In the genomic region with DNA sequence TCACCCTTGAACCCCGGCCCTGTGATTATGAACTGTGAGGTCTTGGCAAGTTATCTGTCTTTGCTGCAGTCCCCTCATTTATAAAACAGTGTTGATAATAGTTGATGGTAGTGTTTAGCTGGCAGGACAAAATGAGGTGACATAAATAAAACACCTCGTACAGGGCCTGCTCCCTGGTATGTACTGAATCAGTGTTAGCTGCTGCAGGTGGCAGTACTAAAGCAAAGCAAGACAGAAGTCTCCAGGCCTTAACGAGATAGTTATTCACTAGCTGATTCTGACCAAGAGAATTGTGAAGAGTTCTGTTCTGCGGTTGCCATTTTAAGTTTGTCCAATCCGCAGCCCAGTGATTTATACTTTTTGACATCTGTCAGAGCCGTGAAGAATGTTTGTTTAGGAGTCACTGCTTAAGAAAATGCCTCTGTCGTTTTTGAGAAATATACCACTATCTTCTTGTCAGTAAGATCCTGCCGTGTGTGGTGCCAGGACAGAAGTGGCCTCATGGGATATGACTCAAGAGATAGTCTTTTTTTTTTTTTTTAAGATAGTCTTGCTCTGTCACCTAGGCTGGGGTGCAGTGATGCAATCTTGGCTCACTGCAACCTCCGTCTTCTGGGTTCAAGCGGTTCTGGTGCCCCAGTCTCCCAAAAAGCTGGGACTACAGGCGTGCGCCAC, we compare ENCODE assay signal across 22 cellular contexts.
DNase-seq lines count a peak whose midpoint lies in the region; ATAC-seq, FAIRE-seq and TF ChIP-seq lines count a peak whose summit lies in the region.
"Had no signal": no experiment of that assay in that cellular context is flagged by ENCODE, and none has a peak within 500 bp of the region (broad histone marks: within the 10 kb centered on the region; RNA-seq: fewer than 3 reads in every experiment).

No MANE protein-coding gene starts in this region.

- no peak for TF ChIP-seq RAD21 in IMR-90 (IDR thresholded peaks at IDR 0.05; ENCODE audit: low read length)

- no peak for FAIRE-seq in small intestine (lab: Jason Lieb, UNC)
- FAIRE-seq: endometrium, TTC549 had no signal

- H4K91ac ChIP-seq in IMR-90 (ENCODE audit: insufficient read depth, low read depth, low read length): no peak overlapping the region
- no peak overlapping the region for H4K91ac ChIP-seq in trophoblast cell (ENCODE audit: low read depth, low read length)

- H4K12ac ChIP-seq in trophoblast cell (ENCODE audit: low read depth, low read length): no peak overlapping the region

- H3K18ac ChIP-seq in IMR-90 (ENCODE audit: low read depth, low read length): no peak overlapping the region
- H3K18ac ChIP-seq in trophoblast cell (ENCODE audit: low read length): no peak overlapping the region

- H2BK20ac ChIP-seq in IMR-90 (ENCODE audit: low read depth, low read length): no peak overlapping the region

- in situ Hi-C loops in IMR-90 (cut with MboI; ENCODE audit: low sequenced_read_pairs): no loop called here

- H2BK12ac ChIP-seq in trophoblast cell (ENCODE audit: low read length): no peak overlapping the region

- no peaks in the 10 kb centered on the region for H3K79me2 ChIP-seq in trophoblast cell (ENCODE audit: control insufficient read depth, insufficient read depth, low read length, poor library complexity)

- intact Hi-C loops in IMR-90 (cut with micrococcal nuclease): no loop called here

- BruUV-seq in IMR-90 (replicated peaks; lab: Mats Ljungman, UMichigan): no TSS peak

- no peak overlapping the region for H3K4me3 ChIP-seq in IMR-90 (ENCODE audit: insufficient read depth, low read depth, low read length)
- H3K4me3 ChIP-seq in trophoblast cell (ENCODE audit: low read depth, low read length): no peak overlapping the region
- no peak overlapping the region for H3K4me3 ChIP-seq in small intestine (ENCODE audit: low read depth in 1 of 2, low read length in 2 of 2)
- H3K4me3 ChIP-seq: colonic mucosa, GM23338, skin epidermis had no signal

- H4K8ac ChIP-seq in IMR-90 (ENCODE audit: low read depth in 2 of 2, low read length in 2 of 2): no peak overlapping the region
- no peak overlapping the region for H4K8ac ChIP-seq in trophoblast cell (ENCODE audit: low read depth, low read length)

- no peaks in the 10 kb centered on the region for H4K20me1 ChIP-seq in IMR-90 (ENCODE audit: insufficient read depth, low read length)

- no peak overlapping the region for H3K27ac ChIP-seq in IMR-90 (ENCODE audit: insufficient read depth, low read length)
- no peak overlapping the region for H3K27ac ChIP-seq in trophoblast cell (ENCODE audit: low read depth, low read length)
- no peak overlapping the region for H3K27ac ChIP-seq in small intestine (ENCODE audit: low read depth in 1 of 2, low read length in 1 of 2)
- H3K27ac ChIP-seq: colonic mucosa, skin epidermis had no signal

- H3K23ac ChIP-seq in IMR-90 (ENCODE audit: low read depth, low read length) (no peak overlapping the region), trophoblast cell (ENCODE audit: low read length) (no peak overlapping the region)

- dilution Hi-C loops in IMR-90 (cut with HindIII; ENCODE audit: low sequenced_read_pairs, unreplicated experiment): no loop called here

- 100% methylated on average over 1 of the region's 12 CpGs; no CpG with 5 or more reads in 1 of the 2 experiments for WGBS in IMR-90 (ENCODE audit: extremely low coverage in 2 of 2, insufficient read length in 1 of 2), 2 experiments
- WGBS in trophoblast cell (ENCODE audit: extremely low coverage, insufficient coverage, insufficient read length): no CpG with 5 or more reads among the region's 12 CpGs
- 73 to 80% (median 78%) methylated on average over 12 of the region's 12 CpGs for WGBS in small intestine, 3 donors

- H3K9me1 ChIP-seq in IMR-90 (ENCODE audit: insufficient read depth, low read length): peaks cover 2% of the 10 kb centered on the region; the same call in 1 of the 2 replicates

- H2BK5ac ChIP-seq in IMR-90 (ENCODE audit: low read depth, low read length, poor library complexity, severe bottlenecking): no peak overlapping the region
- H2BK5ac ChIP-seq in trophoblast cell (ENCODE audit: low read depth, low read length, poor library complexity): no peak overlapping the region

- no peak overlapping the region for H3K4ac ChIP-seq in IMR-90 (ENCODE audit: low read depth, low read length)
- no peak overlapping the region for H3K4ac ChIP-seq in trophoblast cell (ENCODE audit: low read depth, low read length)

- no peak overlapping the region for H2BK15ac ChIP-seq in IMR-90 (ENCODE audit: low read depth, low read length)

- H2AK5ac ChIP-seq in IMR-90 (ENCODE audit: low read depth, low read length): no peak overlapping the region
- H2AK5ac ChIP-seq in trophoblast cell (ENCODE audit: low read length): no peak overlapping the region

- DNase-seq in IMR-90: peak; percentile 39
- DNase-seq in RPMI7951 (ENCODE audit: low read depth): peak; percentile 42
- peak; percentile 28 to 45 for DNase-seq in erythroblast (lab: John Stamatoyannopoulos, UW)
- DNase-seq in trophoblast cell: peak; percentile 10 to 69
- no peak for DNase-seq in NCI-H748 (lab: John Stamatoyannopoulos, UW; ENCODE audit: unreplicated experiment)
- DNase-seq in small intestine: no peak
- no peak for DNase-seq in activated CD4-positive, alpha-beta T cell treated with anti-CD3 and anti-CD28 coated beads for 1 hour
- DNase-seq: activated CD4-positive, alpha-beta T cell treated with anti-CD3 and anti-CD28 coated beads, Interleukin-2, amount 10 ng/mL, durations not matched to agents 24 days and 14 days; activated CD8-positive, alpha-beta memory T cell treated with anti-CD3 and anti-CD28 coated beads, Interleukin-2, amount 50 U/mL, for 48 hours; activated effector memory CD4-positive, alpha-beta T cell treated with anti-CD3 and anti-CD28 coated beads, Interleukin-2, amount 50 U/mL, for 16 hours; amygdala; BE2C; colonic mucosa; left colon; NCI-H1930; stimulated activated CD4-positive, alpha-beta T cell treated with anti-CD3 and anti-CD28 coated beads, Interleukin-2, amount 100 ng/mL, for 48 hours had no signal

- no peak overlapping the region for H3K9ac ChIP-seq in IMR-90 (ENCODE audit: low read depth, low read length)
- no peak overlapping the region for H3K9ac ChIP-seq in trophoblast cell (ENCODE audit: low read length)

- CTCF ChIA-PET in IMR-90 (lab: Yijun Ruan, JAX): no interaction called here

- TF ChIP-seq POLR2A in IMR-90 (IDR thresholded peaks at IDR 0.05; ENCODE audit: low read depth, low read length): no peak
- TF ChIP-seq POLR2A in erythroblast (IDR thresholded peaks at IDR 0.05; ENCODE audit: low read length): peak; percentile 46

- 0 out of 2 replicates have a peak, but pooled peaks have one; percentile 27 for ATAC-seq in IMR-90 (ENCODE audit: low read depth)
- no peak for ATAC-seq in HG03159 (IDR thresholded peaks at IDR 0.05; ENCODE audit: unreplicated experiment)
- ATAC-seq: GM23338; left colon; natural killer cell treated with Interleukin-12 subunit alpha and Interleukin-12 subunit beta and Interleukin-15 and Interleukin-18, amount 100 ng/mL, for 72 hours had no signal

- peaks cover 0 to 8% of the 10 kb centered on the region in 2 experiments; a peak in 2 of 4 replicates for H3K79me1 ChIP-seq in IMR-90 (ENCODE audit: low read depth in 1 of 2, low read length in 2 of 2)
- no peaks in the 10 kb centered on the region for H3K79me1 ChIP-seq in trophoblast cell (ENCODE audit: low read length)

- H3K36me3 ChIP-seq in IMR-90 (ENCODE audit: control insufficient read depth, insufficient read depth, low read length) (peaks cover 6% of the 10 kb centered on the region; the same call in 1 of the 2 replicates), trophoblast cell (ENCODE audit: control insufficient read depth in 1 of 2, insufficient read depth in 2 of 2, low read length in 2 of 2) (peaks cover 4 to 11% of the 10 kb centered on the region in 2 experiments), small intestine (ENCODE audit: control insufficient read depth in 2 of 2, insufficient read depth in 2 of 2, low read length in 2 of 2) (peaks cover 0 to 12% of the 10 kb centered on the region in 2 donors)
- H3K36me3 ChIP-seq: BE2C, colonic mucosa had no signal

- H3K14ac ChIP-seq in IMR-90 (replicated peaks; ENCODE audit: low read depth, low read length): no peak overlapping the region
- H3K14ac ChIP-seq in trophoblast cell (ENCODE audit: low read length): no peak overlapping the region

- no peak overlapping the region for H3K4me2 ChIP-seq in IMR-90 (ENCODE audit: low read depth, low read length)
- H3K4me2 ChIP-seq in trophoblast cell (ENCODE audit: low read length): no peak overlapping the region
- H3K4me2 ChIP-seq: GM23338 had no signal

- H2BK120ac ChIP-seq in IMR-90 (ENCODE audit: low read depth, low read length) (no peak overlapping the region), trophoblast cell (ENCODE audit: insufficient read depth, low read length, poor library complexity) (no peak overlapping the region)

- H3K56ac ChIP-seq in IMR-90 (ENCODE audit: extremely low read depth, insufficient read depth, low read length): no peak overlapping the region

- POLR2A ChIA-PET in IMR-90 (lab: Charles Lee; ENCODE audit: unreplicated experiment): no interaction called here

- no peak overlapping the region for H2AK9ac ChIP-seq in IMR-90 (replicated peaks; ENCODE audit: low read depth, low read length, poor library complexity)

- no peak for TF ChIP-seq CTCF in IMR-90 (conservative IDR thresholded peaks at IDR 0.05; ENCODE audit: low read depth, low read length)

- H4K5ac ChIP-seq in IMR-90 (ENCODE audit: low read depth, low read length): no peak overlapping the region

- H3K27me3 ChIP-seq in IMR-90 (ENCODE audit: control insufficient read depth, insufficient read depth, low read length): no peaks in the 10 kb centered on the region
- no peaks in the 10 kb centered on the region for H3K27me3 ChIP-seq in trophoblast cell (ENCODE audit: insufficient read depth, low read length)
- H3K27me3 ChIP-seq in small intestine (ENCODE audit: control insufficient read depth in 2 of 2, insufficient read depth in 2 of 2, low read length in 2 of 2): no peaks in the 10 kb centered on the region
- H3K27me3 ChIP-seq: BE2C, colonic mucosa had no signal

- peaks cover 2% of the 10 kb centered on the region; the same call in 1 of the 2 replicates for H3K9me3 ChIP-seq in IMR-90 (ENCODE audit: control insufficient read depth, insufficient read depth, low read length)
- H3K9me3 ChIP-seq in trophoblast cell (ENCODE audit: insufficient read depth, low read depth, low read length): peaks cover 7% of the 10 kb centered on the region
- H3K9me3 ChIP-seq in small intestine (ENCODE audit: control insufficient read depth, low read depth): no peaks in the 10 kb centered on the region
- H3K9me3 ChIP-seq: BE2C, colonic mucosa had no signal

- H2AFZ ChIP-seq in IMR-90 (replicated peaks; ENCODE audit: low read length, poor library complexity) (no peak overlapping the region), trophoblast cell (ENCODE audit: insufficient read depth, low read length, poor library complexity) (no peak overlapping the region)
- H2AFZ ChIP-seq: GM23338 had no signal

- H3K4me1 ChIP-seq in IMR-90 (ENCODE audit: control insufficient read depth, insufficient read depth, low read length): no peaks in the 10 kb centered on the region
- peaks cover 4 to 6% of the 10 kb centered on the region in 2 experiments for H3K4me1 ChIP-seq in trophoblast cell (ENCODE audit: control insufficient read depth in 1 of 2, insufficient read depth in 2 of 2, low read length in 2 of 2)
- no peaks in the 10 kb centered on the region for H3K4me1 ChIP-seq in small intestine (ENCODE audit: control insufficient read depth in 2 of 2, insufficient read depth in 1 of 2, low read depth in 1 of 2, low read length in 1 of 2)
- H3K4me1 ChIP-seq: BE2C, colonic mucosa had no signal

Comparison
In these comparisons a context has a peak if more than half of its experiments do, and no peak if none do; other contexts are left out.
1. DNase-seq: peak in IMR-90 (single experiment), RPMI7951 (single experiment), erythroblast (2 of 2) and trophoblast cell (2 of 2); none in NCI-H748 (single experiment), small intestine (single experiment) and activated CD4-positive, alpha-beta T cell treated with anti-CD3 and anti-CD28 coated beads for 1 hour (single experiment).